ENCODE assay signal across 23 cellular contexts in genomic region chr15:86398986-86399677, GRCh38.
DNase-seq lines count a peak whose midpoint lies in the region; ATAC-seq and TF ChIP-seq lines count a peak whose summit lies in the region.
"Had no signal": no experiment of that assay in that cellular context is flagged by ENCODE, and none has a peak within 500 bp of the region (broad histone marks: within the 10 kb centered on the region; RNA-seq: fewer than 3 reads in every experiment).

No MANE protein-coding gene starts in this region.

- 50% methylated on average over 5 of the region's 5 CpGs for WGBS in right cardiac atrium

- no peaks in the 10 kb centered on the region for H3K9me2 ChIP-seq in PC-3 (replicated peaks; ENCODE audit: low read length)

- DNase-seq in Right ventricle myocardium superior (peak; percentile 56), cardiac septum (ENCODE audit: low spot score) (no peak), right cardiac atrium (peak; percentile 59 to 82 (median 60)), gastrocnemius medialis (peak; percentile 44 to 73), PC-3 (no peak), SHP77 (lab: John Stamatoyannopoulos, UW) (no peak), KBM-7 (no peak)
- DNase-seq: AML-193; C1 segment of cervical spinal cord; CD8-positive, alpha-beta T cell; DND-41; KG1; MV-4-11; NCI-H1105 treated with DMSO at 0.1 percent for 48 hours; NCI-H2081; NCI-H2171; NCI-H345; NCI-H524; NCI-H82; Peyer's patch had no signal

- TF ChIP-seq POLR2A in gastrocnemius medialis (IDR thresholded peaks at IDR 0.05) = no peak

- ATAC-seq in Right ventricle myocardium superior (ENCODE audit: poor library complexity) (peak; percentile 96), right cardiac atrium (peak; percentile 91 to 98), gastrocnemius medialis (peak; percentile 87 to 95), GM21786 (IDR thresholded peaks at IDR 0.05; ENCODE audit: unreplicated experiment) (no peak), PC-3 (no peak)
- ATAC-seq: CD8-positive, alpha-beta T cell; GM12878 had no signal

- no TSS peak for BruUV-seq in PC-3 (replicated peaks; lab: Mats Ljungman, UMichigan)

- H3K27ac ChIP-seq in right cardiac atrium (ENCODE audit: low read length) = no peak overlapping the region
- H3K27ac ChIP-seq in gastrocnemius medialis = peak overlapping the region; percentile 55 to 78 (median 66)
- no peak overlapping the region for H3K27ac ChIP-seq in PC-3 (ENCODE audit: low read length)
- H3K27ac ChIP-seq: Peyer's patch had no signal

- H3K9me3 ChIP-seq in right cardiac atrium (ENCODE audit: control insufficient read depth, low read length) (no peaks in the 10 kb centered on the region), gastrocnemius medialis (no peaks in the 10 kb centered on the region), PC-3 (ENCODE audit: low read length) (no peaks in the 10 kb centered on the region)
- H3K9me3 ChIP-seq: HAP-1, Peyer's patch had no signal

- H3K9ac ChIP-seq in PC-3 (ENCODE audit: low read length) = no peak overlapping the region

- POLR2A ChIA-PET in PC-3 (lab: Charles Lee; ENCODE audit: unreplicated experiment) = no interaction called here

- H3K36me3 ChIP-seq in gastrocnemius medialis (no peaks in the 10 kb centered on the region), PC-3 (ENCODE audit: low read depth, low read length) (no peaks in the 10 kb centered on the region; the same call in 1 of the 2 replicates)
- H3K36me3 ChIP-seq: HAP-1, Peyer's patch had no signal

- no peaks in the 10 kb centered on the region for H3K79me2 ChIP-seq in PC-3 (ENCODE audit: low read length)

- no peaks in the 10 kb centered on the region for H4K20me1 ChIP-seq in PC-3 (ENCODE audit: low read length)

- H3K27me3 ChIP-seq in right cardiac atrium (ENCODE audit: control insufficient read depth, insufficient read depth) (no peaks in the 10 kb centered on the region), gastrocnemius medialis (no peaks in the 10 kb centered on the region), PC-3 (ENCODE audit: low read length) (no peaks in the 10 kb centered on the region)
- H3K27me3 ChIP-seq: Peyer's patch had no signal

- no peak overlapping the region for H3K4me2 ChIP-seq in PC-3 (ENCODE audit: low read length)

- no peak overlapping the region for H2AFZ ChIP-seq in PC-3 (ENCODE audit: low read length)

- H3F3A ChIP-seq in PC-3 (ENCODE audit: low read length, unreplicated experiment) = no peaks in the 10 kb centered on the region

- H3K4me1 ChIP-seq in right cardiac atrium (ENCODE audit: control insufficient read depth, insufficient read depth, low read length) (no peaks in the 10 kb centered on the region), gastrocnemius medialis (peaks cover 16 to 32% of the 10 kb centered on the region in 2 donors), PC-3 (ENCODE audit: insufficient read depth, low read length) (no peaks in the 10 kb centered on the region)
- H3K4me1 ChIP-seq: HAP-1, Peyer's patch had no signal

- H3K4me3 ChIP-seq in right cardiac atrium (ENCODE audit: low read length) (no peak overlapping the region), gastrocnemius medialis (no peak overlapping the region), PC-3 (ENCODE audit: low read length) (no peak overlapping the region)
- H3K4me3 ChIP-seq: GM12878, HAP-1, Peyer's patch had no signal

- in situ Hi-C loops in gastrocnemius medialis (cut with MboI; ENCODE audit: low sequenced_read_pairs in 4 of 4) = loop anchor here in 1 of 4 donors (25.0 kb wide), 1 partner anchor 537 kb away; no protein-coding TSS in a partner anchor
- in situ Hi-C loops in KBM-7 (cut with MboI; ENCODE audit: low pct_unique_long_range_greater_than_20kb, low sequenced_read_pairs) = no loop called here

- intact Hi-C loops in Right ventricle myocardium superior (cut with DNase I) = no loop called here
- intact Hi-C loops in cardiac septum (cut with DNase I) = no loop called here
- intact Hi-C loops in right cardiac atrium (cut with DNase I) = no loop called here
- intact Hi-C loops in gastrocnemius medialis (cut with DNase I; ENCODE audit: low total_unique reads) = no loop called here
- intact Hi-C loops in PC-3 (cut with micrococcal nuclease) = no loop called here

- TF ChIP-seq CTCF in gastrocnemius medialis (IDR thresholded peaks at IDR 0.05 in 4 of 5, conservative IDR thresholded peaks at IDR 0.05 in 1 of 5) (no peak), PC-3 (conservative IDR thresholded peaks at IDR 0.05; ENCODE audit: low read depth, low read length) (no peak)

- CTCF ChIA-PET in PC-3 (lab: Charles Lee) = no interaction called here

Comparison
In these comparisons a context has a peak if more than half of its experiments do, and no peak if none do; other contexts are left out.
1. DNase-seq: peak in Right ventricle myocardium superior (single experiment), right cardiac atrium (3 of 3) and gastrocnemius medialis (2 of 2); none in cardiac septum (single experiment), PC-3 (single experiment), SHP77 (0 of 2) and KBM-7 (single experiment).
2. ATAC-seq: peak in Right ventricle myocardium superior (single experiment), right cardiac atrium (2 of 2) and gastrocnemius medialis (2 of 2); none in GM21786 (single experiment) and PC-3 (single experiment).
3. H3K27ac ChIP-seq: peak in gastrocnemius medialis (4 of 4); none in right cardiac atrium (single experiment) and PC-3 (single experiment).